20 cellular contexts compared by ENCODE assay signal in genomic region chr17:2077040-2077439, GRCh38. TPM values are rescaled to one million over a fixed set of nuclear protein-coding genes. Genes with fewer than 3 reads are reported as not detected.
DNase-seq lines count a peak whose midpoint lies in the region; ATAC-seq and TF ChIP-seq lines count a peak whose summit lies in the region.
"Had no signal": no experiment of that assay in that cellular context is flagged by ENCODE, and none has a peak within 500 bp of the region (broad histone marks: within the 10 kb centered on the region; RNA-seq: fewer than 3 reads in every experiment).

No MANE protein-coding gene starts in this region.

- no peak overlapping the region for H3K4me3 ChIP-seq in right cardiac atrium (ENCODE audit: low read length)
- no peak overlapping the region for H3K4me3 ChIP-seq in esophagus squamous epithelium
- no peak overlapping the region for H3K4me3 ChIP-seq in prostate gland
- no peak overlapping the region for H3K4me3 ChIP-seq in lower lobe of right lung
- H3K4me3 ChIP-seq: pancreas had no signal

- no peak for DNase-seq in right cardiac atrium
- DNase-seq in cardiac septum (ENCODE audit: low spot score), result no peak
- DNase-seq in esophagus squamous epithelium (lab: John Stamatoyannopoulos, UW), result no peak
- no peak for DNase-seq in prostate gland (ENCODE audit: low spot score)
- no peak for DNase-seq in SKM-1 (lab: John Stamatoyannopoulos, UW; ENCODE audit: unreplicated experiment)
- no peak for DNase-seq in lower lobe of right lung
- DNase-seq: activated CD4-positive, alpha-beta T cell treated with anti-CD3 and anti-CD28 coated beads, Interleukin-2, amount 50 U/mL, for 4 hours; activated naive CD4-positive, alpha-beta T cell treated with Interleukin-2 at 50 U/mL for 16 hours; activated T-cell treated with anti-CD3 and anti-CD28 coated beads, Interleukin-2, amount 50 U/mL, for 1 hour; foreskin melanocyte; GOT3; NCI-H1436 treated with DMSO at 0.1 percent for 48 hours; NCI-H2227 treated with DMSO at 0.1 percent for 48 hours; NK-92 treated with Interleukin-12 subunit alpha and Interleukin-12 subunit beta, amount 100 ng/mL, for 24 hours; pancreas; T-cell had no signal

- intact Hi-C loops in right cardiac atrium (cut with DNase I), result no loop called here
- intact Hi-C loops in cardiac septum (cut with DNase I), result no loop called here
- intact Hi-C loops in esophagus squamous epithelium (cut with DNase I), result no loop called here
- intact Hi-C loops in prostate gland (cut with DNase I), result no loop called here
- intact Hi-C loops in lower lobe of right lung (cut with DNase I), result no loop called here

- H3K27me3 ChIP-seq in right cardiac atrium (ENCODE audit: control insufficient read depth, insufficient read depth) (no peaks in the 10 kb centered on the region), esophagus squamous epithelium (no peaks in the 10 kb centered on the region), prostate gland (replicated peaks; ENCODE audit: insufficient read depth) (no peaks in the 10 kb centered on the region), lower lobe of right lung (ENCODE audit: low read depth) (no peaks in the 10 kb centered on the region)
- H3K27me3 ChIP-seq: pancreas had no signal

- TF ChIP-seq POLR2A in esophagus squamous epithelium (IDR thresholded peaks at IDR 0.05) (no peak), prostate gland (IDR thresholded peaks at IDR 0.05) (no peak)

- peaks cover 6 to 87% (median 6%) of the 10 kb centered on the region in 3 donors for H3K36me3 ChIP-seq in esophagus squamous epithelium
- peaks cover 6 to 7% of the 10 kb centered on the region in 2 donors for H3K36me3 ChIP-seq in prostate gland
- peaks cover 50% of the 10 kb centered on the region for H3K36me3 ChIP-seq in lower lobe of right lung

- no peak for TF ChIP-seq CTCF in esophagus squamous epithelium (IDR thresholded peaks at IDR 0.05)
- TF ChIP-seq CTCF in prostate gland (IDR thresholded peaks at IDR 0.05), result no peak
- TF ChIP-seq CTCF in lower lobe of right lung (IDR thresholded peaks at IDR 0.05), result no peak

- H3K27ac ChIP-seq in right cardiac atrium (ENCODE audit: low read length) (peak overlapping the region; percentile 84), esophagus squamous epithelium (peak overlapping the region in 3 of 4 donors; percentile 62 to 85 (median 71)), prostate gland (peak overlapping the region; percentile 12 to 42), lower lobe of right lung (no peak overlapping the region)

- peaks cover 16% of the 10 kb centered on the region for H3K4me1 ChIP-seq in right cardiac atrium (ENCODE audit: control insufficient read depth, insufficient read depth, low read length)
- H3K4me1 ChIP-seq in esophagus squamous epithelium, result peaks cover 5 to 40% (median 24%) of the 10 kb centered on the region in 3 donors
- no peaks in the 10 kb centered on the region for H3K4me1 ChIP-seq in prostate gland (replicated peaks)
- H3K4me1 ChIP-seq in lower lobe of right lung, result peaks cover 37% of the 10 kb centered on the region
- H3K4me1 ChIP-seq: pancreas had no signal

- H3K9me3 ChIP-seq in right cardiac atrium (ENCODE audit: control insufficient read depth, low read length) (no peaks in the 10 kb centered on the region), esophagus squamous epithelium (no peaks in the 10 kb centered on the region), prostate gland (no peaks in the 10 kb centered on the region), lower lobe of right lung (no peaks in the 10 kb centered on the region)
- H3K9me3 ChIP-seq: pancreas had no signal

- 58% methylated on average over 8 of the region's 8 CpGs for WGBS in right cardiac atrium
- 75 to 79% methylated on average over 6 to 7 of the region's 8 CpGs for WGBS in esophagus squamous epithelium, 2 donors
- 75% methylated on average over 8 of the region's 8 CpGs for WGBS in prostate gland

- ATAC-seq in right cardiac atrium (no peak), GM19035 (IDR thresholded peaks at IDR 0.05; ENCODE audit: unreplicated experiment) (no peak), GM21717 (IDR thresholded peaks at IDR 0.05; ENCODE audit: unreplicated experiment) (no peak), lower lobe of right lung (no peak)
- ATAC-seq: HepG2, pancreas, T-cell had no signal

RNA-seq across cellular contexts. Expression of gene HIC1, which starts 22.1 kb away (rescaled TPM):
- total RNA-seq in right cardiac atrium, result 10 to 100 TPM; 16.9 to 33.0 (median 24.7) TPM
- 10.3 TPM for polyA plus RNA-seq in right cardiac atrium
- 15.0 TPM for total RNA-seq in cardiac septum
- total RNA-seq in esophagus squamous epithelium, result 10 to 100 TPM in 1 of 4 donors, 1 to 10 TPM in 3; 2.1 to 14.1 (median 5.9) TPM
- total RNA-seq in prostate gland, result 10 to 100 TPM; 20.5 to 33.1 TPM
- total RNA-seq in lower lobe of right lung, result 20.6 TPM

RNA-seq across cellular contexts. Expression of gene OVCA2, which starts 35.2 kb away (rescaled TPM):
- total RNA-seq in right cardiac atrium (10 to 100 TPM; 15.3 to 29.4 (median 20.5) TPM), cardiac septum (19.8 TPM), esophagus squamous epithelium (10 to 100 TPM; 42.3 to 70.5 (median 53.2) TPM), prostate gland (10 to 100 TPM; 52.2 to 57.5 TPM), lower lobe of right lung (20.3 TPM)
- polyA plus RNA-seq in right cardiac atrium, result 35.6 TPM

RNA-seq across cellular contexts. Expression of gene DPH1, which starts 47.1 kb away (rescaled TPM):
- 10 to 100 TPM; 24.7 to 30.7 (median 27.5) TPM for total RNA-seq in right cardiac atrium
- polyA plus RNA-seq in right cardiac atrium, result 20.5 TPM
- total RNA-seq in cardiac septum, result 28.8 TPM
- total RNA-seq in esophagus squamous epithelium, result 10 to 100 TPM; 14.9 to 55.7 (median 22.7) TPM
- total RNA-seq in prostate gland, result 10 to 100 TPM; 61.4 to 84.1 TPM
- 38.0 TPM for total RNA-seq in lower lobe of right lung

RNA-seq across cellular contexts. Expression of gene RTN4RL1, which starts 51.9 kb away (rescaled TPM):
- total RNA-seq in right cardiac atrium (1 to 10 TPM; 3.9 to 5.7 (median 4.2) TPM), cardiac septum (0.32 TPM), esophagus squamous epithelium (1 to 10 TPM; 1.1 to 4.0 (median 2.0) TPM), prostate gland (10 to 100 TPM in 1 of 2 donors, 1 to 10 TPM in 1; 8.3 to 21.5 TPM), lower lobe of right lung (5.8 TPM)
- 5.4 TPM for polyA plus RNA-seq in right cardiac atrium
- total RNA-seq: endothelial cell of umbilical vein, HepG2 had no signal
